10 cellular contexts compared by ENCODE assay signal in genomic region chr2:127100261-127101047, GRCh38. TPM values are rescaled to one million over a fixed set of nuclear protein-coding genes. Genes with fewer than 3 reads are reported as not detected.
DNase-seq lines count a peak whose midpoint lies in the region; ATAC-seq, FAIRE-seq and TF ChIP-seq lines count a peak whose summit lies in the region.
"Had no signal": no experiment of that assay in that cellular context is flagged by ENCODE, and none has a peak within 500 bp of the region (broad histone marks: within the 10 kb centered on the region; RNA-seq: fewer than 3 reads in every experiment).

No MANE protein-coding gene starts in this region.

- peaks cover 0 to 8% (median 0%) of the 10 kb centered on the region in 3 donors for H3K4me1 ChIP-seq in pancreas

- H3K27ac ChIP-seq in pancreas, result peak overlapping the region in 3 of 4 donors; percentile 8 to 50 (median 19)
- H3K27ac ChIP-seq: parathyroid adenoma had no signal

- H3K36me3 ChIP-seq in pancreas, result no peaks in the 10 kb centered on the region

- no peak for FAIRE-seq in pancreas (lab: Jason Lieb, UNC)

- peak; percentile 53 to 82 (median 68) for ATAC-seq in pancreas
- no peak for ATAC-seq in HG02884 (IDR thresholded peaks at IDR 0.05; ENCODE audit: unreplicated experiment)

- H3K9me3 ChIP-seq in pancreas, result no peaks in the 10 kb centered on the region

- H3K4me3 ChIP-seq in epithelial cell of proximal tubule (ENCODE audit: low read depth, low read length) (peak overlapping the region; percentile 33), pancreas (no peak overlapping the region)

- H3K27me3 ChIP-seq in pancreas, result no peaks in the 10 kb centered on the region

- WGBS in pancreas, 2 donors, result 55 to 57% methylated on average over 15 of the region's 15 CpGs

- DNase-seq in COR-L47 (lab: John Stamatoyannopoulos, UW) (peak; percentile 39), LoVo (ENCODE audit: low spot score) (peak; percentile 75), epithelial cell of proximal tubule (ENCODE audit: low read depth) (peak; percentile 89), pancreas (peak in 5 of 6 donors; percentile 41 to 74 (median 58)), NCI-H446 treated with DMSO at 0.1 percent for 48 hours (lab: John Stamatoyannopoulos, UW) (no peak), NCI-H82 (lab: John Stamatoyannopoulos, UW) (no peak), occipital lobe (lab: John Stamatoyannopoulos, UW) (no peak)
- DNase-seq: T-helper 2 cell had no signal

- TF ChIP-seq CTCF in epithelial cell of proximal tubule (conservative IDR thresholded peaks at IDR 0.05; ENCODE audit: low read depth, low read length) (peak; percentile 33), pancreas (IDR thresholded peaks at IDR 0.05) (no peak)

- intact Hi-C loops in pancreas (cut with DNase I), result no loop called here

RNA-seq across cellular contexts. Expression of gene BIN1, which starts 6.5 kb away (rescaled TPM):
- total RNA-seq in epithelial cell of proximal tubule (99.0 and 103 TPM in 2 replicates), pancreas (10 to 100 TPM; 13.3 to 21.3 (median 15.4) TPM), occipital lobe (45.2 TPM)
- polyA plus RNA-seq in pancreas, result 10 to 100 TPM; 15.6 to 19.6 TPM

Comparison
In these comparisons a context has a peak if more than half of its experiments do, and no peak if none do; other contexts are left out.
1. DNase-seq: peak in COR-L47 (single experiment), LoVo (single experiment), epithelial cell of proximal tubule (single experiment) and pancreas (5 of 6); none in NCI-H446 treated with DMSO at 0.1 percent for 48 hours (single experiment), NCI-H82 (single experiment) and occipital lobe (single experiment).